23 cellular contexts compared by ENCODE assay signal in genomic region chr1:151369621-151370048, GRCh38. TPM values are rescaled to one million over a fixed set of nuclear protein-coding genes. Genes with fewer than 3 reads are reported as not detected.
A peak's percentile ranks its signal among the peaks of the same experiment; 100 is the strongest.
DNase-seq lines count a peak whose midpoint lies in the region; ATAC-seq and TF ChIP-seq lines count a peak whose summit lies in the region.
"Had no signal": no experiment of that assay in that cellular context is flagged by ENCODE, and none has a peak within 500 bp of the region (broad histone marks: within the 10 kb centered on the region; RNA-seq: fewer than 3 reads in every experiment).

No MANE protein-coding gene starts in this region.

- H3K36me3 Mint-ChIP-seq in activated T-cell treated with anti-CD3 and anti-CD28 coated beads, Interleukin-2, amount 50 U/mL, for 4 hours (ENCODE audit: insufficient read depth) = no peaks in the 10 kb centered on the region
- H3K36me3 Mint-ChIP-seq: activated naive CD4-positive, alpha-beta T cell treated with anti-CD3 and anti-CD28 coated beads, Interleukin-2, amount 50 U/mL, for 72 hours; naive B cell; T-cell had no signal

- ATAC-seq in left ventricle myocardium superior = no peak
- ATAC-seq in Right ventricle myocardium superior (ENCODE audit: poor library complexity) = no peak
- ATAC-seq in GM19467 (IDR thresholded peaks at IDR 0.05; ENCODE audit: unreplicated experiment) = no peak
- ATAC-seq in activated T-cell treated with anti-CD3 and anti-CD28 coated beads, Interleukin-2, amount 50 U/mL, for 4 hours = no peak
- ATAC-seq: activated naive CD4-positive, alpha-beta T cell treated with anti-CD3 and anti-CD28 coated beads, Interleukin-2, amount 50 U/mL, for 72 hours; body of pancreas; T-cell had no signal

- TF ChIP-seq CTCF in esophagus muscularis mucosa (IDR thresholded peaks at IDR 0.05) (no peak), sigmoid colon (IDR thresholded peaks at IDR 0.05) (no peak), RWPE1 (conservative IDR thresholded peaks at IDR 0.05; ENCODE audit: low read depth) (no peak)

- TF ChIP-seq EP300 in esophagus muscularis mucosa (IDR thresholded peaks at IDR 0.05) = no peak
- no peak for TF ChIP-seq EP300 in sigmoid colon (IDR thresholded peaks at IDR 0.05)

- TF ChIP-seq POLR2A in esophagus muscularis mucosa (IDR thresholded peaks at IDR 0.05; ENCODE audit: low read depth) (no peak), sigmoid colon (IDR thresholded peaks at IDR 0.05) (no peak)

- H3K27ac ChIP-seq in esophagus muscularis mucosa (replicated peaks in 1 of 4) (peak overlapping the region in 3 of 4 donors; percentile 77 to 81 (median 80)), sigmoid colon (peak overlapping the region in 1 of 4 donors; percentile 85), RWPE1 (no peak overlapping the region)
- H3K27ac ChIP-seq: epithelial cell of prostate had no signal

- H3K36me3 ChIP-seq in esophagus muscularis mucosa = peaks cover 21 to 42% (median 27%) of the 10 kb centered on the region in 4 donors
- H3K36me3 ChIP-seq in sigmoid colon = peaks cover 13 to 47% (median 24%) of the 10 kb centered on the region in 4 donors
- H3K36me3 ChIP-seq: ovary had no signal

- peak; percentile 30 for DNase-seq in left ventricle myocardium superior
- no peak for DNase-seq in Right ventricle myocardium superior
- DNase-seq in esophagus muscularis mucosa (ENCODE audit: extremely low spot score) = no peak
- peak; percentile 60 for DNase-seq in sigmoid colon
- DNase-seq in RWPE1 (ENCODE audit: low spot score) = no peak
- no peak for DNase-seq in NCI-H2081 (lab: John Stamatoyannopoulos, UW)
- no peak for DNase-seq in activated T-cell treated with anti-CD3 and anti-CD28 coated beads, Interleukin-2, amount 50 U/mL, for 4 hours
- DNase-seq: activated CD4-positive, alpha-beta T cell treated with anti-CD3 and anti-CD28 coated beads, Interleukin-2, amount 50 U/mL, for 4 hours; activated T-cell treated with anti-CD3 and anti-CD28 coated beads, Interleukin-2, amount 50 U/mL, for 24 hours; CD4-positive, alpha-beta T cell; DMS153; MM.1S; naive B cell; NCI-H187 treated with DMSO at 0.1 percent for 48 hours; NCI-H510A; stimulated activated CD4-positive, alpha-beta T cell treated with anti-CD3 and anti-CD28 coated beads, Interleukin-4, amount 100 ng/mL, for 1 hour; T-cell had no signal

- H3K27me3 Mint-ChIP-seq in activated T-cell treated with anti-CD3 and anti-CD28 coated beads, Interleukin-2, amount 50 U/mL, for 4 hours (ENCODE audit: low read depth) = no peaks in the 10 kb centered on the region
- H3K27me3 Mint-ChIP-seq: activated T-cell treated with anti-CD3 and anti-CD28 coated beads, Interleukin-2, amount 50 U/mL, for 24 hours; CD4-positive, alpha-beta T cell; dendritic cell treated with granulocyte-macrophage colony-stimulating factor and Interleukin-4, amounts not matched to agents 40 ng/mL and 50 ng/mL, for 4 days; naive B cell; T-cell had no signal

- no peaks in the 10 kb centered on the region for H3K27me3 ChIP-seq in esophagus muscularis mucosa
- H3K27me3 ChIP-seq in sigmoid colon = no peaks in the 10 kb centered on the region
- H3K27me3 ChIP-seq: body of pancreas, ovary had no signal

- 83% methylated on average over 8 of the region's 15 CpGs for WGBS in esophagus muscularis mucosa
- 27 to 76% methylated on average over 15 of the region's 15 CpGs for WGBS in sigmoid colon, 2 donors

- no peaks in the 10 kb centered on the region for H3K9me3 ChIP-seq in esophagus muscularis mucosa
- no peaks in the 10 kb centered on the region for H3K9me3 ChIP-seq in sigmoid colon
- H3K9me3 ChIP-seq: body of pancreas, ovary had no signal

- no peak overlapping the region for H3K4me3 Mint-ChIP-seq in activated T-cell treated with anti-CD3 and anti-CD28 coated beads, Interleukin-2, amount 50 U/mL, for 4 hours
- H3K4me3 Mint-ChIP-seq: activated T-cell treated with anti-CD3 and anti-CD28 coated beads, Interleukin-2, amount 50 U/mL, for 24 hours; CD4-positive, alpha-beta T cell; dendritic cell treated with granulocyte-macrophage colony-stimulating factor and Interleukin-4, amounts not matched to agents 40 ng/mL and 50 ng/mL, for 4 days; naive B cell; T-cell had no signal

- POLR2A ChIA-PET in RWPE1 (lab: Yijun Ruan, JAX; ENCODE audit: low non-redundant PET) = no interaction called here

- CTCF ChIA-PET in RWPE1 (lab: Yijun Ruan, JAX) = no interaction called here

- H3K4me1 Mint-ChIP-seq in activated T-cell treated with anti-CD3 and anti-CD28 coated beads, Interleukin-2, amount 50 U/mL, for 4 hours (ENCODE audit: low read depth) = no peaks in the 10 kb centered on the region
- H3K4me1 Mint-ChIP-seq: T-cell had no signal

- intact Hi-C loops in left ventricle myocardium superior (cut with micrococcal nuclease) (no loop called here), Right ventricle myocardium superior (cut with DNase I) (no loop called here), esophagus muscularis mucosa (cut with DNase I) (no loop called here), sigmoid colon (cut with DNase I) (no loop called here)

- peaks cover 52 to 61% (median 59%) of the 10 kb centered on the region in 4 donors for H3K4me1 ChIP-seq in esophagus muscularis mucosa
- peaks cover 0 to 48% (median 37%) of the 10 kb centered on the region in 4 donors for H3K4me1 ChIP-seq in sigmoid colon

- no peak overlapping the region for H3K4me3 ChIP-seq in esophagus muscularis mucosa
- no peak overlapping the region for H3K4me3 ChIP-seq in sigmoid colon
- H3K4me3 ChIP-seq: body of pancreas, ovary had no signal

- no peaks in the 10 kb centered on the region for H3K9me3 Mint-ChIP-seq in activated T-cell treated with anti-CD3 and anti-CD28 coated beads, Interleukin-2, amount 50 U/mL, for 4 hours
- H3K9me3 Mint-ChIP-seq: activated naive CD4-positive, alpha-beta T cell treated with anti-CD3 and anti-CD28 coated beads, Interleukin-2, amount 50 U/mL, for 72 hours; activated T-cell treated with anti-CD3 and anti-CD28 coated beads, Interleukin-2, amount 50 U/mL, for 24 hours; CD4-positive, alpha-beta T cell; dendritic cell treated with granulocyte-macrophage colony-stimulating factor and Interleukin-4, amounts not matched to agents 40 ng/mL and 50 ng/mL, for 4 days; naive B cell; T-cell had no signal

RNA-seq across cellular contexts. Expression of gene SELENBP1, which starts 2.9 kb away (rescaled TPM):
- 99.1 TPM for total RNA-seq in left ventricle myocardium superior
- 119 TPM for total RNA-seq in Right ventricle myocardium superior
- total RNA-seq in esophagus muscularis mucosa = 100 to 1,000 TPM in 1 of 4 donors, 10 to 100 TPM in 3; 61.4 to 113 (median 81.6) TPM
- 100 to 1,000 TPM in 3 of 4 donors, 10 to 100 TPM in 1; 95.8 to 142 (median 127) TPM for total RNA-seq in sigmoid colon
- 1,000 to 10,000 TPM in 1 of 3 donors, 100 to 1,000 TPM in 2; 787 to 1,051 (median 895) TPM for polyA plus RNA-seq in sigmoid colon
- total RNA-seq in activated T-cell treated with anti-CD3 and anti-CD28 coated beads, Interleukin-2, amount 50 U/mL, for 4 hours = under 1 TPM; 0.43 to 0.82 (median 0.63) TPM
- total RNA-seq: activated naive CD4-positive, alpha-beta T cell treated with anti-CD3 and anti-CD28 coated beads, Interleukin-2, amount 50 U/mL, for 72 hours; CD4-positive, alpha-beta T cell had no signal

RNA-seq across cellular contexts. Expression of gene RFX5, which starts 22.6 kb away (rescaled TPM):
- total RNA-seq in left ventricle myocardium superior (21.1 TPM), Right ventricle myocardium superior (16.3 TPM), esophagus muscularis mucosa (10 to 100 TPM; 40.3 to 50.3 (median 45.0) TPM), sigmoid colon (10 to 100 TPM; 39.6 to 67.9 (median 56.1) TPM)
- polyA plus RNA-seq in sigmoid colon = 10 to 100 TPM; 12.0 to 46.6 (median 20.6) TPM
- total RNA-seq in activated T-cell treated with anti-CD3 and anti-CD28 coated beads, Interleukin-2, amount 50 U/mL, for 4 hours = 10 to 100 TPM; 48.7 to 58.6 (median 50.9) TPM

RNA-seq across cellular contexts. Expression of gene PSMB4, which starts 29.7 kb away (rescaled TPM):
- total RNA-seq in left ventricle myocardium superior (175 TPM), Right ventricle myocardium superior (177 TPM), esophagus muscularis mucosa (100 to 1,000 TPM; 236 to 284 (median 253) TPM), sigmoid colon (100 to 1,000 TPM; 237 to 277 (median 249) TPM)
- 100 to 1,000 TPM; 321 to 362 (median 338) TPM for polyA plus RNA-seq in sigmoid colon
- 100 to 1,000 TPM; 641 to 690 (median 678) TPM for total RNA-seq in activated T-cell treated with anti-CD3 and anti-CD28 coated beads, Interleukin-2, amount 50 U/mL, for 4 hours

RNA-seq across cellular contexts. Expression of gene PI4KB, which starts 42.4 kb away (rescaled TPM):
- total RNA-seq in left ventricle myocardium superior = 46.8 TPM
- 41.0 TPM for total RNA-seq in Right ventricle myocardium superior
- 10 to 100 TPM; 54.8 to 79.5 (median 68.9) TPM for total RNA-seq in esophagus muscularis mucosa
- 10 to 100 TPM; 57.6 to 75.2 (median 62.4) TPM for total RNA-seq in sigmoid colon
- polyA plus RNA-seq in sigmoid colon = 10 to 100 TPM; 25.2 to 42.0 (median 25.7) TPM
- 10 to 100 TPM; 50.9 to 60.2 (median 57.8) TPM for total RNA-seq in activated T-cell treated with anti-CD3 and anti-CD28 coated beads, Interleukin-2, amount 50 U/mL, for 4 hours

Comparison
In these comparisons a context has a peak if more than half of its experiments do, and no peak if none do; other contexts are left out.
1. DNase-seq: peak in left ventricle myocardium superior (single experiment) and sigmoid colon (single experiment); none in Right ventricle myocardium superior (single experiment), esophagus muscularis mucosa (single experiment), RWPE1 (single experiment), NCI-H2081 (0 of 2) and activated T-cell treated with anti-CD3 and anti-CD28 coated beads, Interleukin-2, amount 50 U/mL, for 4 hours (single experiment).
2. RNA of gene SELENBP1, which starts 2.9 kb away (total RNA-seq): 95.8 to 142 TPM in sigmoid colon, 119 TPM in Right ventricle myocardium superior (single experiment), 99.1 TPM in left ventricle myocardium superior (single experiment) and 61.4 to 113 TPM in esophagus muscularis mucosa; 0.43 to 0.82 TPM in activated T-cell treated with anti-CD3 and anti-CD28 coated beads, Interleukin-2, amount 50 U/mL, for 4 hours; every median in the first group is over 10 times any median in the second.